8 cellular contexts compared by ENCODE assay signal in the genomic region with DNA sequence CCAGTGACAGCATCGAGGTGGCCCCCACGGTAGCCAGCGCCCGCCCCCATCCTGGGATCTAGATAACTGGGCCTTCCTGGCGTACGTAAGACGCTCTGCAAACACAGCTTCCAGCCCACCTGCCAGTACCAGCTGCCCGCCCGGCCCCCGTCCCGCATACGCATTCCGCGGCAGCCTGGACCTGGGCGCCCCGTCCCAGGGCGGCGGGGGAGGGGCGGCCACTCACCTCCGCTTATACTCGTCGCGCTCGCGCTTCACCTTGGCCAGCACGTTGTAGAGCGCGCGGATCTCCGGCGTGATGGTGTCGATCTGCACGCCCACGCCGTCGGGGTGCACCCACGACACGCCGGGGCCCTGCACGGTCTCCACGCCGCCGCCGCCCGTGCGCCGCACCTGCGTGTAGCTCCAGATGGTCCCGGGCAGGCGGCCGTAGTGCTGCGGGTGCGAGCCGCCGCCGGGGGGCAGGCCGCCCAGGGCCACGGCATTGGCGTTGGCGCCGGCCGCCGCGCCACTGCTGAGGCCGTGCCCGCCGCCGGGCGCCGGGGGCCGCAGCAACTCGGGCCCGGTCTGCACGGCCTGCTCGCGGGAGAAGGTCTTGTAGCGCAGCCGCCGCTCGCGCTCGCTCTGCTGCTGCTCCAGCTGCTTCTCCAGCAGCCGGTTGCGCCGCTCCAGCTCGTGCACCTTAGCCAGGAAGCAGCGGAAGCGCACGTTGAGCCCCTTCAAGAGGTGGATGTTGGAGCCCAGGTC. TPM values are rescaled to one million over a fixed set of nuclear protein-coding genes. Genes with fewer than 3 reads are reported as not detected.
A peak's percentile ranks its signal among the peaks of the same experiment; 100 is the strongest.
DNase-seq lines count a peak whose midpoint lies in the region; ATAC-seq and TF ChIP-seq lines count a peak whose summit lies in the region.

No MANE protein-coding gene starts in this region.

- TF ChIP-seq RAD21 in HCT116 (IDR thresholded peaks at IDR 0.05; ENCODE audit: low read depth) (no peak), neural cell (conservative IDR thresholded peaks at IDR 0.05) (peak; percentile 21)

- H4K20me1 ChIP-seq in HCT116 (ENCODE audit: insufficient read depth) (no peaks in the 10 kb centered on the region; the same call in 1 of the 2 replicates), neural cell (ENCODE audit: insufficient read depth) (no peaks in the 10 kb centered on the region)

- no TSS peak for BruUV-seq in HCT116 (replicated peaks; lab: Mats Ljungman, UMichigan)

- H3K27ac ChIP-seq in HCT116 (ENCODE audit: low read depth, low read length), result peak overlapping the region; percentile 70; the same call in 1 of the 2 replicates
- no peak overlapping the region for H3K27ac ChIP-seq in neural cell (ENCODE audit: low read length)
- H3K27ac ChIP-seq in uterus, result peak overlapping the region; percentile 86 to 92

- peak overlapping the region; percentile 96 for H3K4me2 ChIP-seq in HCT116 (ENCODE audit: low read length)
- H3K4me2 ChIP-seq in neural cell (ENCODE audit: low read length), result peak overlapping the region; percentile 5

- DNase-seq in HCT116 (ENCODE audit: low read depth, low spot score), result no peak
- peak; percentile 37 for DNase-seq in NCI-H1105 (lab: John Stamatoyannopoulos, UW)
- DNase-seq in activated CD8-positive, alpha-beta memory T cell treated with anti-CD3 and anti-CD28 coated beads, Interleukin-2, amount 50 U/mL, for 48 hours, result peak; percentile 80
- DNase-seq in erythroblast (lab: John Stamatoyannopoulos, UW), result peak; percentile 52 to 54
- DNase-seq in uterus, result peak in 1 of 2 donors; percentile 38
- no peak for DNase-seq in hippocampal formation (lab: John Stamatoyannopoulos, UW)

- TF ChIP-seq CTCF in HCT116 (IDR thresholded peaks at IDR 0.05 in 2 of 3, conservative IDR thresholded peaks at IDR 0.05 in 1 of 3; ENCODE audit: borderline replicate concordance in 1 of 3, insufficient read depth in 1 of 3, low read depth in 2 of 3, low read length in 2 of 3) (peak in 1 of 3 experiments; percentile 15; a peak in 1 of 6 replicates), neural cell (IDR thresholded peaks at IDR 0.05; ENCODE audit: poor library complexity, severe bottlenecking) (peak; percentile 31), uterus (IDR thresholded peaks at IDR 0.05) (peak in 2 of 4 experiments; percentile 7 to 33)

- RAD21 ChIA-PET in HCT116 (lab: Charles Lee; ENCODE audit: low non-redundant PET in 1 of 2, low total read pairs in 2 of 2, uncharacterized antibody in 2 of 2, unreplicated experiment in 2 of 2), result no interaction called here

- CTCF ChIA-PET in HCT116 (lab: Charles Lee), result interaction anchor here (2.6 kb wide), 1 partner anchor 43 kb away, joined by 20 read pairs; no protein-coding TSS in a partner anchor

- H2AFZ ChIP-seq in HCT116 (ENCODE audit: low read depth, low read length, poor library complexity, severe bottlenecking) (no peak overlapping the region), neural cell (ENCODE audit: low read depth, low read length) (no peak overlapping the region)

- H3K9me3 ChIP-seq in ES-I3 (ENCODE audit: control insufficient read depth, insufficient read depth, low read length) (no peaks in the 10 kb centered on the region), HCT116 (ENCODE audit: control insufficient read depth in 1 of 2, insufficient read depth in 1 of 2, low read depth in 1 of 2, low read length in 2 of 2) (no peaks in the 10 kb centered on the region), neural cell (ENCODE audit: low read length) (no peaks in the 10 kb centered on the region), uterus (no peaks in the 10 kb centered on the region)

- H3F3A ChIP-seq in neural cell (ENCODE audit: insufficient read depth, low read length, poor library complexity, severe bottlenecking), result no peaks in the 10 kb centered on the region

- H3K79me2 ChIP-seq in HCT116 (ENCODE audit: insufficient read depth, low read length) (peaks cover 50% of the 10 kb centered on the region), neural cell (replicated peaks; ENCODE audit: insufficient read depth, low read length) (peaks cover 4% of the 10 kb centered on the region)

- H3K9me2 ChIP-seq in HCT116 (ENCODE audit: insufficient read depth), result no peaks in the 10 kb centered on the region
- no peaks in the 10 kb centered on the region for H3K9me2 ChIP-seq in neural cell (ENCODE audit: insufficient read depth, low read length)

- TF ChIP-seq POLR2A in HCT116 (IDR thresholded peaks at IDR 0.05; ENCODE audit: borderline replicate concordance, extremely low read depth, insufficient read depth, insufficient read length), result no peak
- TF ChIP-seq POLR2A in erythroblast (IDR thresholded peaks at IDR 0.05; ENCODE audit: low read length), result no peak
- peak in 1 of 2 donors; percentile 18 for TF ChIP-seq POLR2A in uterus (IDR thresholded peaks at IDR 0.05)

- TF ChIP-seq EP300 in neural cell (conservative IDR thresholded peaks at IDR 0.05; ENCODE audit: poor library complexity, severe bottlenecking), result peak; percentile 14

- ATAC-seq in HCT116, result peak; percentile 51

- intact Hi-C loops in HCT116 (cut with micrococcal nuclease) (loop anchor here (5.0 kb wide), 1 partner anchor 43 kb away; no protein-coding TSS in a partner anchor), uterus (cut with DNase I; ENCODE audit: low total_unique reads) (no loop called here)

- peak overlapping the region; percentile 63 to 75 for H3K4me3 ChIP-seq in HCT116 (replicated peaks in 1 of 2; ENCODE audit: low read depth in 1 of 2, low read length in 2 of 2)
- H3K4me3 ChIP-seq in neural cell (ENCODE audit: low read length), result peak overlapping the region; percentile 86
- H3K4me3 ChIP-seq in uterus, result peak overlapping the region; percentile 63 to 90

- H3K36me3 ChIP-seq in ES-I3 (ENCODE audit: insufficient read depth, low read length) (no peaks in the 10 kb centered on the region), HCT116 (ENCODE audit: control insufficient read depth in 1 of 2, insufficient read depth in 2 of 2, low read length in 2 of 2) (peaks cover 0 to 10% of the 10 kb centered on the region in 2 experiments; a peak in 1 of 4 replicates), neural cell (ENCODE audit: insufficient read depth, low read length) (no peaks in the 10 kb centered on the region), uterus (no peaks in the 10 kb centered on the region)

- POLR2A ChIA-PET in HCT116 (lab: Charles Lee), result interaction anchor here (1.4 kb wide), 1 partner anchor 11 kb away, joined by 3 read pairs; no protein-coding TSS in a partner anchor

- H3K27me3 ChIP-seq in HCT116 (ENCODE audit: insufficient read depth, low read length) (no peaks in the 10 kb centered on the region), neural cell (ENCODE audit: insufficient read depth, low read depth, low read length) (peaks cover 15% of the 10 kb centered on the region), uterus (no peaks in the 10 kb centered on the region)

- peaks cover 30% of the 10 kb centered on the region; the same call in 1 of the 2 replicates for H3K4me1 ChIP-seq in ES-I3 (ENCODE audit: insufficient read depth, low read length)
- H3K4me1 ChIP-seq in HCT116 (ENCODE audit: control insufficient read depth in 1 of 2, insufficient read depth in 2 of 2, low read length in 2 of 2), result peaks cover 3 to 22% of the 10 kb centered on the region in 2 experiments; a peak in 3 of 4 replicates
- peaks cover 0 to 13% of the 10 kb centered on the region in 2 donors for H3K4me1 ChIP-seq in uterus

- peak overlapping the region; percentile 51; the same call in 1 of the 2 replicates for H3K9ac ChIP-seq in ES-I3 (ENCODE audit: low read depth, low read length)
- peak overlapping the region; percentile 68 for H3K9ac ChIP-seq in HCT116 (ENCODE audit: low read length)
- H3K9ac ChIP-seq in neural cell (ENCODE audit: low read length), result peak overlapping the region; percentile 63

TF ChIP-seq in HCT116, 20 proteins besides CTCF, POLR2A, EP300 and RAD21:
- TF ChIP-seq CBX3 (IDR thresholded peaks at IDR 0.05; ENCODE audit: low read depth) (no peak), ZFX (IDR thresholded peaks at IDR 0.05) (peak; percentile 90), TCF7L2 (IDR thresholded peaks at IDR 0.05; ENCODE audit: borderline replicate concordance, extremely low read depth, insufficient read depth, insufficient read length) (no peak), JUND (IDR thresholded peaks at IDR 0.05) (no peak), POLR2AphosphoS5 (IDR thresholded peaks at IDR 0.05; ENCODE audit: low read depth, low read length) (no peak), EGR1 (IDR thresholded peaks at IDR 0.05; ENCODE audit: low read depth) (0 out of 2 replicates have a peak, but pooled peaks have one; percentile 18)
- TF ChIP-seq, protein P1, sequence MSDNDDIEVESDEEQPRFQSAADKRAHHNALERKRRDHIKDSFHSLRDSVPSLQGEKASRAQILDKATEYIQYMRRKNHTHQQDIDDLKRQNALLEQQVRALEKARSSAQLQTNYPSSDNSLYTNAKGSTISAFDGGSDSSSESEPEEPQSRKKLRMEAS (IDR thresholded peaks at IDR 0.05), result peak; percentile 67

TF ChIP-seq in neural cell, 6 proteins besides CTCF, POLR2A, EP300 and RAD21 (continues in another document):
- TF ChIP-seq MXI1 (conservative IDR thresholded peaks at IDR 0.05; ENCODE audit: poor library complexity, severe bottlenecking), result peak; percentile 72
- peak; percentile 5 for TF ChIP-seq TAF1 (IDR thresholded peaks at IDR 0.05; ENCODE audit: low read depth)
- peak; percentile 43 for TF ChIP-seq POLR2AphosphoS5 (IDR thresholded peaks at IDR 0.05)
- TF ChIP-seq SMC3 (conservative IDR thresholded peaks at IDR 0.05; ENCODE audit: poor library complexity), result peak; percentile 28

RNA-seq across cellular contexts. Expression of a gene that starts 0.9 kb away (rescaled TPM):
- total RNA-seq in HCT116 (2021; ENCODE audit: unreplicated experiment) (15.6 TPM), uterus (10 to 100 TPM in 1 of 4 donors, 1 to 10 TPM in 3; 4.1 to 19.4 (median 7.3) TPM)
- polyA plus RNA-seq in HCT116 (2012), result 11.7 and 15.6 TPM in 2 replicates
- 2.6 and 4.6 TPM in 2 replicates for polyA plus RNA-seq in neural cell
- 8.9 and 10.2 TPM in 2 replicates for polyA minus RNA-seq in neural cell

RNA-seq across cellular contexts. Expression of a gene that starts 53.3 kb away (rescaled TPM):
- total RNA-seq in HCT116 (2021; ENCODE audit: unreplicated experiment), result 12.6 TPM
- 9.0 and 11.3 TPM in 2 replicates for polyA plus RNA-seq in HCT116 (2012)
- 8.1 and 11.0 TPM in 2 replicates for polyA plus RNA-seq in neural cell
- polyA minus RNA-seq in neural cell, result 9.0 and 12.9 TPM in 2 replicates
- total RNA-seq in uterus, result 10 to 100 TPM in 2 of 4 donors, 1 to 10 TPM in 2; 2.6 to 18.5 (median 10.3) TPM

Comparison
In these comparisons a context has a peak if more than half of its experiments do, and no peak if none do; other contexts are left out.
1. DNase-seq: peak in NCI-H1105 (single experiment), activated CD8-positive, alpha-beta memory T cell treated with anti-CD3 and anti-CD28 coated beads, Interleukin-2, amount 50 U/mL, for 48 hours (single experiment) and erythroblast (2 of 2); none in HCT116 (single experiment) and hippocampal formation (0 of 2).
2. Peak in every context shown above with its lines, with median percentiles within 50 percentile points of each other: H3K9ac ChIP-seq and H3K4me3 ChIP-seq.